ENCODE assay signal across 7 cellular contexts in genomic region chr2:160666019-160666676, GRCh38.
DNase-seq lines count a peak whose midpoint lies in the region; ATAC-seq and TF ChIP-seq lines count a peak whose summit lies in the region.

No MANE protein-coding gene starts in this region.

- intact Hi-C loops in body of pancreas (cut with DNase I): no loop called here

- 30 to 34% methylated on average over 4 of the region's 4 CpGs for WGBS in body of pancreas, 2 donors
- WGBS in tibial nerve, 2 donors: 12 to 15% methylated on average over 4 of the region's 4 CpGs

- H3K36me3 ChIP-seq in body of pancreas (replicated peaks in 1 of 2; ENCODE audit: insufficient read depth in 1 of 2, low read depth in 2 of 2): no peaks in the 10 kb centered on the region
- no peaks in the 10 kb centered on the region for H3K36me3 ChIP-seq in tibial nerve

- H3K9me3 ChIP-seq in body of pancreas (no peaks in the 10 kb centered on the region), tibial nerve (no peaks in the 10 kb centered on the region)

- no peak for TF ChIP-seq POLR2A in body of pancreas (IDR thresholded peaks at IDR 0.05)
- no peak for TF ChIP-seq POLR2A in tibial nerve (IDR thresholded peaks at IDR 0.05)

- no peak for TF ChIP-seq CTCF in GM12865 (IDR thresholded peaks at IDR 0.05; ENCODE audit: insufficient read depth, low read depth, low read length, missing control alignments)
- TF ChIP-seq CTCF in body of pancreas (IDR thresholded peaks at IDR 0.05): no peak
- TF ChIP-seq CTCF in tibial nerve (IDR thresholded peaks at IDR 0.05): no peak

- H3K27me3 ChIP-seq in body of pancreas (no peaks in the 10 kb centered on the region), tibial nerve (no peaks in the 10 kb centered on the region)

- ATAC-seq in HG02571 (IDR thresholded peaks at IDR 0.05; ENCODE audit: unreplicated experiment) (peak; percentile 64), body of pancreas (peak; percentile 75), left lobe of liver (peak; percentile 55)

- no peak overlapping the region for H3K4me3 ChIP-seq in GM12865 (ENCODE audit: low read depth, low read length)
- no peak overlapping the region for H3K4me3 ChIP-seq in body of pancreas
- no peak overlapping the region for H3K4me3 ChIP-seq in tibial nerve

- H3K4me1 ChIP-seq in body of pancreas: no peaks in the 10 kb centered on the region
- peaks cover 0 to 26% (median 7%) of the 10 kb centered on the region in 4 donors for H3K4me1 ChIP-seq in tibial nerve

- H3K27ac ChIP-seq in body of pancreas: peak overlapping the region in 1 of 4 donors; percentile 41
- H3K27ac ChIP-seq in tibial nerve: peak overlapping the region in 3 of 4 donors; percentile 9 to 81 (median 76)

- peak in 1 of 2 donors; percentile 82 for TF ChIP-seq EP300 in tibial nerve (IDR thresholded peaks at IDR 0.05)

- DNase-seq in GM12865 (ENCODE audit: low read depth): peak; percentile 48
- DNase-seq in NCI-H2107 (lab: John Stamatoyannopoulos, UW): peak; percentile 17
- peak in 1 of 4 donors; percentile 7 for DNase-seq in body of pancreas
- no peak for DNase-seq in left lobe of liver (ENCODE audit: low spot score)
- DNase-seq in tibial nerve (ENCODE audit: low spot score in 2 of 2): no peak
- DNase-seq in D341Med (ENCODE audit: low spot score): no peak

Comparison
In these comparisons a context has a peak if more than half of its experiments do, and no peak if none do; other contexts are left out.
1. DNase-seq: peak in GM12865 (single experiment) and NCI-H2107 (single experiment); none in left lobe of liver (single experiment), tibial nerve (0 of 2) and D341Med (single experiment).
2. Peak in every context shown above with its lines, with median percentiles within 50 percentile points of each other: ATAC-seq.